ENCODE assay signal across 11 cellular contexts in the genomic region with DNA sequence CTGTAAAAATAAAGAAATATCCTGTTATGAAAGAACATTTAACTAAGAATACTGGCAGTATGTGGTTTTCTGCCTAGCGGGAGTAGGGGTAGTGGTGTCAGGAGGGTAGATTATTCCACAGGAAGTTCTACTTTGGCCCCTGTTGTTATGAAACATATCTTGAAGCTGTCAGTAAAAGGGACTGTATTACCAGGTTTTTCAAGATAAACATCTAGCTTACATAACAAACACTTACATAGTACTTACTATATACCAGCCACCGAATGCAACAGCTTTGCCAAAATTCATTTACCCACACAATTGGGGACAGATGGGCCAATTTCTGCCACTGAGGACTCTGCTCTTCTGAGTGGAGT. TPM values are rescaled to one million over a fixed set of nuclear protein-coding genes. Genes with fewer than 3 reads are reported as not detected.
DNase-seq lines count a peak whose midpoint lies in the region; ATAC-seq and TF ChIP-seq lines count a peak whose summit lies in the region.
"Had no signal": no experiment of that assay in that cellular context is flagged by ENCODE, and none has a peak within 500 bp of the region (broad histone marks: within the 10 kb centered on the region; RNA-seq: fewer than 3 reads in every experiment).

No MANE protein-coding gene starts in this region.

- H3K27ac ChIP-seq in SU-DHL-6 (ENCODE audit: low read depth, low read length) (peak overlapping the region; percentile 50), upper lobe of left lung (peak overlapping the region in 3 of 4 donors; percentile 12 to 94 (median 60))

- no peak for TF ChIP-seq POLR2A in upper lobe of left lung (IDR thresholded peaks at IDR 0.05)

- peaks cover 39 to 46% (median 43%) of the 10 kb centered on the region in 4 donors for H3K4me1 ChIP-seq in upper lobe of left lung

- ATAC-seq in upper lobe of left lung (ENCODE audit: low FRiP score in 2 of 2), result no peak
- ATAC-seq: GM23338 had no signal

- H3K9me2 ChIP-seq in SU-DHL-6 (replicated peaks; ENCODE audit: insufficient read depth, low read length), result no peaks in the 10 kb centered on the region

- H3K4me2 ChIP-seq in SU-DHL-6 (ENCODE audit: low read depth, low read length, poor library complexity, severe bottlenecking), result peak overlapping the region; percentile 85

- in situ Hi-C loops in GM13976 (cut with MboI; ENCODE audit: low sequenced_read_pairs, unreplicated experiment), result no loop called here

- peaks cover 42% of the 10 kb centered on the region for H3K36me3 ChIP-seq in SU-DHL-6 (ENCODE audit: low read length)
- peaks cover 0 to 22% (median 0%) of the 10 kb centered on the region in 4 donors for H3K36me3 ChIP-seq in upper lobe of left lung

- H3K27ac Mint-ChIP-seq in activated naive CD4-positive, alpha-beta T cell treated with anti-CD3 and anti-CD28 coated beads, Interleukin-2, amount 50 U/mL, for 24 hours, result peak overlapping the region; percentile 89
- H3K27ac Mint-ChIP-seq in immature natural killer cell, result peak overlapping the region in 3 of 6 donors; percentile 35 to 78 (median 46)
- H3K27ac Mint-ChIP-seq: GM23338 had no signal

- H3K79me2 ChIP-seq in SU-DHL-6 (ENCODE audit: insufficient read depth, low read length), result peaks cover 85% of the 10 kb centered on the region

- peaks cover 78% of the 10 kb centered on the region for H3K4me1 Mint-ChIP-seq in activated naive CD4-positive, alpha-beta T cell treated with anti-CD3 and anti-CD28 coated beads, Interleukin-2, amount 50 U/mL, for 24 hours
- H3K4me1 Mint-ChIP-seq in immature natural killer cell, result peaks cover 78 to 84% of the 10 kb centered on the region in 2 donors

- H3K9ac ChIP-seq in SU-DHL-6 (ENCODE audit: low read length), result peak overlapping the region; percentile 94

- H3K27me3 Mint-ChIP-seq in activated naive CD4-positive, alpha-beta T cell treated with anti-CD3 and anti-CD28 coated beads, Interleukin-2, amount 50 U/mL, for 24 hours, result no peaks in the 10 kb centered on the region
- H3K27me3 Mint-ChIP-seq in immature natural killer cell (ENCODE audit: low read depth in 3 of 3), result peaks cover 6 to 28% (median 27%) of the 10 kb centered on the region in 3 donors

- H3K9me3 Mint-ChIP-seq in activated naive CD4-positive, alpha-beta T cell treated with anti-CD3 and anti-CD28 coated beads, Interleukin-2, amount 50 U/mL, for 24 hours, result no peaks in the 10 kb centered on the region
- peaks cover 0 to 4% (median 0%) of the 10 kb centered on the region in 6 donors for H3K9me3 Mint-ChIP-seq in immature natural killer cell

- H3K9me3 ChIP-seq in SU-DHL-6 (ENCODE audit: insufficient read depth, low read length) (no peaks in the 10 kb centered on the region), upper lobe of left lung (no peaks in the 10 kb centered on the region)
- H3K9me3 ChIP-seq: esophagus squamous epithelium had no signal

- peaks cover 19% of the 10 kb centered on the region for H3F3A ChIP-seq in SU-DHL-6 (ENCODE audit: insufficient read depth)

- TF ChIP-seq EP300 in upper lobe of left lung (IDR thresholded peaks at IDR 0.05), result no peak

- H3K4me3 Mint-ChIP-seq in activated naive CD4-positive, alpha-beta T cell treated with anti-CD3 and anti-CD28 coated beads, Interleukin-2, amount 50 U/mL, for 24 hours, result peak overlapping the region; percentile 94
- H3K4me3 Mint-ChIP-seq in immature natural killer cell, result peak overlapping the region in 3 of 5 donors; percentile 16 to 24 (median 22)
- H3K4me3 Mint-ChIP-seq: GM23338 had no signal

- no peak for DNase-seq in activated naive CD4-positive, alpha-beta T cell treated with Interleukin-2 at 50 U/mL for 16 hours
- DNase-seq in immature natural killer cell (no peak), upper lobe of left lung (no peak), posterior cingulate gyrus (no peak), GM13976 (ENCODE audit: low spot score) (no peak), NCI-H2227 (lab: John Stamatoyannopoulos, UW; ENCODE audit: unreplicated experiment) (no peak)
- DNase-seq: esophagus squamous epithelium, kidney had no signal

- intact Hi-C loops in posterior cingulate gyrus (cut with DNase I), result no loop called here

- H3K27me3 ChIP-seq in SU-DHL-6 (ENCODE audit: low read length), result no peaks in the 10 kb centered on the region
- no peaks in the 10 kb centered on the region for H3K27me3 ChIP-seq in upper lobe of left lung
- H3K27me3 ChIP-seq: esophagus squamous epithelium had no signal

- no peak overlapping the region for H2AFZ ChIP-seq in SU-DHL-6 (ENCODE audit: low read depth, low read length, severe bottlenecking)
- H2AFZ ChIP-seq: GM23338 had no signal

- H3K4me3 ChIP-seq in SU-DHL-6 (ENCODE audit: insufficient read depth, low read length, poor library complexity, severe bottlenecking) (peak overlapping the region; percentile 91), upper lobe of left lung (no peak overlapping the region)
- H3K4me3 ChIP-seq: GM23338 had no signal

- 30 to 45% methylated on average over 2 of the region's 2 CpGs for WGBS in upper lobe of left lung, 2 donors

- H3K36me3 Mint-ChIP-seq in activated naive CD4-positive, alpha-beta T cell treated with anti-CD3 and anti-CD28 coated beads, Interleukin-2, amount 50 U/mL, for 24 hours, result peaks cover 35% of the 10 kb centered on the region
- peaks cover 4 to 17% (median 8%) of the 10 kb centered on the region in 3 donors for H3K36me3 Mint-ChIP-seq in immature natural killer cell

- H4K20me1 ChIP-seq in SU-DHL-6 (ENCODE audit: low read depth, low read length), result peaks cover 27% of the 10 kb centered on the region; the same call in 1 of the 2 replicates

- TF ChIP-seq CTCF in SU-DHL-6 (IDR thresholded peaks at IDR 0.05; ENCODE audit: insufficient read depth, low read length, poor library complexity, severe bottlenecking) (no peak), upper lobe of left lung (IDR thresholded peaks at IDR 0.05) (no peak), GM13976 (IDR thresholded peaks at IDR 0.05; ENCODE audit: borderline replicate concordance, control extremely low read depth, extremely low read depth, insufficient read depth, missing control alignments) (no peak)

RNA-seq across cellular contexts. Expression of a gene that starts 3.7 kb away (rescaled TPM):
- 100 to 1,000 TPM; 288 to 309 (median 289) TPM for polyA plus RNA-seq in immature natural killer cell
- total RNA-seq in upper lobe of left lung, result 100 to 1,000 TPM in 4 of 6 donors, 10 to 100 TPM in 2; 55.5 to 200 (median 121) TPM
